ENCODE assay signal across 13 cellular contexts in genomic region chr17:76442341-76443338, GRCh38. TPM values are rescaled to one million over a fixed set of nuclear protein-coding genes. Genes with fewer than 3 reads are reported as not detected.
DNase-seq lines count a peak whose midpoint lies in the region; ATAC-seq and TF ChIP-seq lines count a peak whose summit lies in the region.
"Had no signal": no experiment of that assay in that cellular context is flagged by ENCODE, and none has a peak within 500 bp of the region (broad histone marks: within the 10 kb centered on the region; RNA-seq: fewer than 3 reads in every experiment).

No MANE protein-coding gene starts in this region.

- H3K27ac ChIP-seq in ACC112 (ENCODE audit: low read depth, low read length): peak overlapping the region; percentile 46
- peak overlapping the region; percentile 44 for H3K27ac ChIP-seq in PC-3 (ENCODE audit: low read length)

- H3K4me2 ChIP-seq in PC-3 (ENCODE audit: low read length): peak overlapping the region; percentile 69

- H3K4me3 ChIP-seq in ACC112 (ENCODE audit: low read depth, low read length) (no peak overlapping the region), PC-3 (ENCODE audit: low read length) (peak overlapping the region; percentile 20; the same call in 1 of the 2 replicates)

- no peaks in the 10 kb centered on the region for H3K9me2 ChIP-seq in PC-3 (replicated peaks; ENCODE audit: low read length)

- H3K9ac ChIP-seq in PC-3 (ENCODE audit: low read length): no peak overlapping the region

- TF ChIP-seq CTCF in PC-3 (conservative IDR thresholded peaks at IDR 0.05; ENCODE audit: low read depth, low read length): no peak

- TF ChIP-seq POLR2A in erythroblast (IDR thresholded peaks at IDR 0.05; ENCODE audit: low read length): peak; percentile 18

- POLR2A ChIA-PET in PC-3 (lab: Charles Lee; ENCODE audit: unreplicated experiment): no interaction called here

- BruUV-seq in PC-3 (replicated peaks; lab: Mats Ljungman, UMichigan): no TSS peak

- H3K9me3 ChIP-seq in PC-3 (ENCODE audit: low read length): no peaks in the 10 kb centered on the region

- peaks cover 83% of the 10 kb centered on the region for H3K79me2 ChIP-seq in ACC112 (ENCODE audit: control insufficient read depth, insufficient read depth, low read length, unreplicated experiment)
- H3K79me2 ChIP-seq in PC-3 (ENCODE audit: low read length): peaks cover 93% of the 10 kb centered on the region

- no peak overlapping the region for H2AFZ ChIP-seq in ACC112 (ENCODE audit: low read length, unreplicated experiment)
- no peak overlapping the region for H2AFZ ChIP-seq in PC-3 (ENCODE audit: low read length)

- H3K27me3 ChIP-seq in ACC112 (ENCODE audit: insufficient read depth, low read length) (no peaks in the 10 kb centered on the region), PC-3 (ENCODE audit: low read length) (no peaks in the 10 kb centered on the region)

- H3K36me3 ChIP-seq in ACC112 (ENCODE audit: insufficient read depth, low read length) (no peaks in the 10 kb centered on the region), PC-3 (ENCODE audit: low read depth, low read length) (no peaks in the 10 kb centered on the region)

- intact Hi-C loops in PC-3 (cut with micrococcal nuclease): no loop called here

- no peak for ATAC-seq in PC-3
- no peak for ATAC-seq in HG02981 (IDR thresholded peaks at IDR 0.05; ENCODE audit: unreplicated experiment)
- ATAC-seq: left cardiac atrium had no signal

- CTCF ChIA-PET in PC-3 (lab: Charles Lee): no interaction called here

- peaks cover 24% of the 10 kb centered on the region for H4K20me1 ChIP-seq in PC-3 (ENCODE audit: low read length)

- H3F3A ChIP-seq in PC-3 (ENCODE audit: low read length, unreplicated experiment): peaks cover 12% of the 10 kb centered on the region

- H3K4me1 ChIP-seq in ACC112 (ENCODE audit: control insufficient read depth, insufficient read depth, low read length, unreplicated experiment) (peaks cover 50% of the 10 kb centered on the region), PC-3 (ENCODE audit: insufficient read depth, low read length) (peaks cover 69% of the 10 kb centered on the region)

- peak; percentile 34 for DNase-seq in EL
- peak; percentile 73 for DNase-seq in PC-3
- DNase-seq in erythroblast (lab: John Stamatoyannopoulos, UW): peak in 1 of 2 experiments; percentile 54
- DNase-seq in Ammon's horn (ENCODE audit: low spot score): no peak
- no peak for DNase-seq in iPS-NIHi11 (ENCODE audit: low spot score)
- no peak for DNase-seq in GOT3 (lab: John Stamatoyannopoulos, UW)
- DNase-seq: GF-D8, left cardiac atrium, NCI-H187 treated with DMSO at 0.1 percent for 48 hours had no signal

RNA-seq across cellular contexts. Expression of gene UBE2O, which starts 10.3 kb away (rescaled TPM):
- total RNA-seq in PC-3 (2014; rRNA removed): 64.7 and 77.3 TPM in 2 replicates

RNA-seq across cellular contexts. Expression of gene AANAT, which starts 24.8 kb away (rescaled TPM):
- not detected in 2 replicates for total RNA-seq in PC-3 (2014; rRNA removed)
- total RNA-seq: aorta, left cardiac atrium, skeletal muscle tissue had no signal

RNA-seq across cellular contexts. Expression of gene SPHK1, which starts 58.2 kb away (rescaled TPM):
- 54.2 and 59.7 TPM in 2 replicates for total RNA-seq in PC-3 (2014; rRNA removed)

RNA-seq across cellular contexts. Expression of gene RHBDF2, which starts 58.6 kb away (rescaled TPM):
- total RNA-seq in PC-3 (2014; rRNA removed): 52.3 and 74.8 TPM in 2 replicates

Comparison
In these comparisons a context has a peak if more than half of its experiments do, and no peak if none do; other contexts are left out.
1. DNase-seq: peak in EL (single experiment) and PC-3 (single experiment); none in Ammon's horn (single experiment), iPS-NIHi11 (single experiment) and GOT3 (single experiment).